In the genomic region with DNA sequence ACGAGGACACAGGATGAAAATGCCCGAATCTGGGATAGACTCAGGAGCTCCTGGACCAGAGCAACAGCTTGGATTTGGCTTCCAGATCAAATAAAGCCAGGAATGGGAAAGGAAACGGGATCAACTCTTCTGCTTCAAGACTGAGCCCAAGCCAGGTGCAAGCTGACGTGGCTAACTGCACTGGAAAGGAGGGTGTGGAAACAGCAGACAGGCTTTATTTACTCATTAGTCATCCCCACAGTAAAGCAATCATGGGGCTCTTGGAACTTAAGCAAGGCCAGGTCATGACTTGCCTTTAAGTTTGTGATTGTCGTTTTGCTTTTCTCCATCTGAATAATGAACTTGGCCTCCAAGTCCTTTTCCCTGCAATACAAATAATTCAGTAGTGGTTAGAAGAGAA, we compare ENCODE assay signal across 1 cellular context.
TF ChIP-seq lines count a peak whose summit lies in the region.

No MANE protein-coding gene starts in this region.

TF ChIP-seq in HepG2, 621 proteins besides CTCF, POLR2A, EP300 and RAD21 (continued from another document and continues in another):
- TF ChIP-seq, protein P1, sequence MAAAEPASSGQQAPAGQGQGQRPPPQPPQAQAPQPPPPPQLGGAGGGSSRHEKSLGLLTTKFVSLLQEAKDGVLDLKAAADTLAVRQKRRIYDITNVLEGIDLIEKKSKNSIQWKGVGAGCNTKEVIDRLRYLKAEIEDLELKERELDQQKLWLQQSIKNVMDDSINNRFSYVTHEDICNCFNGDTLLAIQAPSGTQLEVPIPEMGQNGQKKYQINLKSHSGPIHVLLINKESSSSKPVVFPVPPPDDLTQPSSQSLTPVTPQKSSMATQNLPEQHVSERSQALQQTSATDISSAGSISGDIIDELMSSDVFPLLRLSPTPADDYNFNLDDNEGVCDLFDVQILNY (CRISPR knock-in tag; conservative IDR thresholded peaks at IDR 0.05): no peak
- TF ChIP-seq ZNF235 (CRISPR knock-in tag; IDR thresholded peaks at IDR 0.05; ENCODE audit: borderline replicate concordance): no peak
- no peak for TF ChIP-seq IKZF1 (IDR thresholded peaks at IDR 0.05)
- TF ChIP-seq ZNF230 (CRISPR knock-in tag; IDR thresholded peaks at IDR 0.05): no peak
- TF ChIP-seq YEATS2 (CRISPR knock-in tag; IDR thresholded peaks at IDR 0.05; ENCODE audit: borderline replicate concordance): peak; percentile 43; the same call in 1 of the 2 replicates
- TF ChIP-seq SMAD9 (CRISPR knock-in tag; IDR thresholded peaks at IDR 0.05): no peak
- no peak for TF ChIP-seq EED (CRISPR knock-in tag; IDR thresholded peaks at IDR 0.05)
- no peak for TF ChIP-seq EZH2 (conservative IDR thresholded peaks at IDR 0.05; ENCODE audit: low read depth, low read length)
- TF ChIP-seq, protein P2, sequence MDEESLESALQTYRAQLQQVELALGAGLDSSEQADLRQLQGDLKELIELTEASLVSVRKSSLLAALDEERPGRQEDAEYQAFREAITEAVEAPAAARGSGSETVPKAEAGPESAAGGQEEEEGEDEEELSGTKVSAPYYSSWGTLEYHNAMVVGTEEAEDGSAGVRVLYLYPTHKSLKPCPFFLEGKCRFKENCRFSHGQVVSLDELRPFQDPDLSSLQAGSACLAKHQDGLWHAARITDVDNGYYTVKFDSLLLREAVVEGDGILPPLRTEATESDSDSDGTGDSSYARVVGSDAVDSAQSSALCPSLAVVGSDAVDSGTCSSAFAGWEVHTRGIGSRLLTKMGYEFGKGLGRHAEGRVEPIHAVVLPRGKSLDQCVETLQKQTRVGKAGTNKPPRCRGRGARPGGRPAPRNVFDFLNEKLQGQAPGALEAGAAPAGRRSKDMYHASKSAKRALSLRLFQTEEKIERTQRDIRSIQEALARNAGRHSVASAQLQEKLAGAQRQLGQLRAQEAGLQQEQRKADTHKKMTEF (CRISPR knock-in tag; IDR thresholded peaks at IDR 0.05): no peak; the same call in 1 of the 2 replicates
- no peak for TF ChIP-seq SRY (CRISPR knock-in tag; IDR thresholded peaks at IDR 0.05)
- TF ChIP-seq ZNF747 (CRISPR knock-in tag; IDR thresholded peaks at IDR 0.05; ENCODE audit: borderline replicate concordance): no peak
- TF ChIP-seq SIX1 (CRISPR knock-in tag; IDR thresholded peaks at IDR 0.05; ENCODE audit: borderline replicate concordance): no peak
- TF ChIP-seq, protein P3, sequence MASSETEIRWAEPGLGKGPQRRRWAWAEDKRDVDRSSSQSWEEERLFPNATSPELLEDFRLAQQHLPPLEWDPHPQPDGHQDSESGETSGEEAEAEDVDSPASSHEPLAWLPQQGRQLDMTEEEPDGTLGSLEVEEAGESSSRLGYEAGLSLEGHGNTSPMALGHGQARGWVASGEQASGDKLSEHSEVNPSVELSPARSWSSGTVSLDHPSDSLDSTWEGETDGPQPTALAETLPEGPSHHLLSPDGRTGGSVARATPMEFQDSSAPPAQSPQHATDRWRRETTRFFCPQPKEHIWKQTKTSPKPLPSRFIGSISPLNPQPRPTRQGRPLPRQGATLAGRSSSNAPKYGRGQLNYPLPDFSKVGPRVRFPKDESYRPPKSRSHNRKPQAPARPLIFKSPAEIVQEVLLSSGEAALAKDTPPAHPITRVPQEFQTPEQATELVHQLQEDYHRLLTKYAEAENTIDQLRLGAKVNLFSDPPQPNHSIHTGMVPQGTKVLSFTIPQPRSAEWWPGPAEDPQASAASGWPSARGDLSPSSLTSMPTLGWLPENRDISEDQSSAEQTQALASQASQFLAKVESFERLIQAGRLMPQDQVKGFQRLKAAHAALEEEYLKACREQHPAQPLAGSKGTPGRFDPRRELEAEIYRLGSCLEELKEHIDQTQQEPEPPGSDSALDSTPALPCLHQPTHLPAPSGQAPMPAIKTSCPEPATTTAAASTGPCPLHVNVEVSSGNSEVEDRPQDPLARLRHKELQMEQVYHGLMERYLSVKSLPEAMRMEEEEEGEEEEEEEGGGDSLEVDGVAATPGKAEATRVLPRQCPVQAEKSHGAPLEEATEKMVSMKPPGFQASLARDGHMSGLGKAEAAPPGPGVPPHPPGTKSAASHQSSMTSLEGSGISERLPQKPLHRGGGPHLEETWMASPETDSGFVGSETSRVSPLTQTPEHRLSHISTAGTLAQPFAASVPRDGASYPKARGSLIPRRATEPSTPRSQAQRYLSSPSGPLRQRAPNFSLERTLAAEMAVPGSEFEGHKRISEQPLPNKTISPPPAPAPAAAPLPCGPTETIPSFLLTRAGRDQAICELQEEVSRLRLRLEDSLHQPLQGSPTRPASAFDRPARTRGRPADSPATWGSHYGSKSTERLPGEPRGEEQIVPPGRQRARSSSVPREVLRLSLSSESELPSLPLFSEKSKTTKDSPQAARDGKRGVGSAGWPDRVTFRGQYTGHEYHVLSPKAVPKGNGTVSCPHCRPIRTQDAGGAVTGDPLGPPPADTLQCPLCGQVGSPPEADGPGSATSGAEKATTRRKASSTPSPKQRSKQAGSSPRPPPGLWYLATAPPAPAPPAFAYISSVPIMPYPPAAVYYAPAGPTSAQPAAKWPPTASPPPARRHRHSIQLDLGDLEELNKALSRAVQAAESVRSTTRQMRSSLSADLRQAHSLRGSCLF (CRISPR knock-in tag; IDR thresholded peaks at IDR 0.05; ENCODE audit: borderline replicate concordance): no peak
- TF ChIP-seq ZNF816 (CRISPR knock-in tag; IDR thresholded peaks at IDR 0.05; ENCODE audit: borderline replicate concordance): no peak
- no peak for TF ChIP-seq HMG20B (CRISPR knock-in tag; conservative IDR thresholded peaks at IDR 0.05)
- TF ChIP-seq ZNF251 (CRISPR knock-in tag; IDR thresholded peaks at IDR 0.05): no peak
- no peak for TF ChIP-seq KMT2B (CRISPR knock-in tag; IDR thresholded peaks at IDR 0.05)
- no peak for TF ChIP-seq AHR (CRISPR knock-in tag; IDR thresholded peaks at IDR 0.05)
- TF ChIP-seq STAT5B (CRISPR knock-in tag; IDR thresholded peaks at IDR 0.05): no peak
- TF ChIP-seq RNF2 (conservative IDR thresholded peaks at IDR 0.05; ENCODE audit: low read depth): no peak
- no peak for TF ChIP-seq NPAS2 (CRISPR knock-in tag; IDR thresholded peaks at IDR 0.05; ENCODE audit: borderline replicate concordance)
- no peak for TF ChIP-seq CCDC6 (CRISPR knock-in tag; IDR thresholded peaks at IDR 0.05)
- TF ChIP-seq, protein P4, sequence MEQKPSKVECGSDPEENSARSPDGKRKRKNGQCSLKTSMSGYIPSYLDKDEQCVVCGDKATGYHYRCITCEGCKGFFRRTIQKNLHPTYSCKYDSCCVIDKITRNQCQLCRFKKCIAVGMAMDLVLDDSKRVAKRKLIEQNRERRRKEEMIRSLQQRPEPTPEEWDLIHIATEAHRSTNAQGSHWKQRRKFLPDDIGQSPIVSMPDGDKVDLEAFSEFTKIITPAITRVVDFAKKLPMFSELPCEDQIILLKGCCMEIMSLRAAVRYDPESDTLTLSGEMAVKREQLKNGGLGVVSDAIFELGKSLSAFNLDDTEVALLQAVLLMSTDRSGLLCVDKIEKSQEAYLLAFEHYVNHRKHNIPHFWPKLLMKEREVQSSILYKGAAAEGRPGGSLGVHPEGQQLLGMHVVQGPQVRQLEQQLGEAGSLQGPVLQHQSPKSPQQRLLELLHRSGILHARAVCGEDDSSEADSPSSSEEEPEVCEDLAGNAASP (CRISPR knock-in tag; IDR thresholded peaks at IDR 0.05; ENCODE audit: borderline replicate concordance): 0 out of 2 replicates have a peak, but pooled peaks have one; percentile 16
- no peak for TF ChIP-seq CENPT (CRISPR knock-in tag; IDR thresholded peaks at IDR 0.05; ENCODE audit: low read depth)
- no peak for TF ChIP-seq ZNF44 (CRISPR knock-in tag; IDR thresholded peaks at IDR 0.05)
- TF ChIP-seq ZNF234 (CRISPR knock-in tag; conservative IDR thresholded peaks at IDR 0.05): no peak
- TF ChIP-seq, protein P5, sequence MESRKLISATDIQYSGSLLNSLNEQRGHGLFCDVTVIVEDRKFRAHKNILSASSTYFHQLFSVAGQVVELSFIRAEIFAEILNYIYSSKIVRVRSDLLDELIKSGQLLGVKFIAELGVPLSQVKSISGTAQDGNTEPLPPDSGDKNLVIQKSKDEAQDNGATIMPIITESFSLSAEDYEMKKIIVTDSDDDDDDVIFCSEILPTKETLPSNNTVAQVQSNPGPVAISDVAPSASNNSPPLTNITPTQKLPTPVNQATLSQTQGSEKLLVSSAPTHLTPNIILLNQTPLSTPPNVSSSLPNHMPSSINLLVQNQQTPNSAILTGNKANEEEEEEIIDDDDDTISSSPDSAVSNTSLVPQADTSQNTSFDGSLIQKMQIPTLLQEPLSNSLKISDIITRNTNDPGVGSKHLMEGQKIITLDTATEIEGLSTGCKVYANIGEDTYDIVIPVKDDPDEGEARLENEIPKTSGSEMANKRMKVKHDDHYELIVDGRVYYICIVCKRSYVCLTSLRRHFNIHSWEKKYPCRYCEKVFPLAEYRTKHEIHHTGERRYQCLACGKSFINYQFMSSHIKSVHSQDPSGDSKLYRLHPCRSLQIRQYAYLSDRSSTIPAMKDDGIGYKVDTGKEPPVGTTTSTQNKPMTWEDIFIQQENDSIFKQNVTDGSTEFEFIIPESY (CRISPR knock-in tag; IDR thresholded peaks at IDR 0.05): 0 out of 2 replicates have a peak, but pooled peaks have one; percentile 18
- TF ChIP-seq, protein P6, sequence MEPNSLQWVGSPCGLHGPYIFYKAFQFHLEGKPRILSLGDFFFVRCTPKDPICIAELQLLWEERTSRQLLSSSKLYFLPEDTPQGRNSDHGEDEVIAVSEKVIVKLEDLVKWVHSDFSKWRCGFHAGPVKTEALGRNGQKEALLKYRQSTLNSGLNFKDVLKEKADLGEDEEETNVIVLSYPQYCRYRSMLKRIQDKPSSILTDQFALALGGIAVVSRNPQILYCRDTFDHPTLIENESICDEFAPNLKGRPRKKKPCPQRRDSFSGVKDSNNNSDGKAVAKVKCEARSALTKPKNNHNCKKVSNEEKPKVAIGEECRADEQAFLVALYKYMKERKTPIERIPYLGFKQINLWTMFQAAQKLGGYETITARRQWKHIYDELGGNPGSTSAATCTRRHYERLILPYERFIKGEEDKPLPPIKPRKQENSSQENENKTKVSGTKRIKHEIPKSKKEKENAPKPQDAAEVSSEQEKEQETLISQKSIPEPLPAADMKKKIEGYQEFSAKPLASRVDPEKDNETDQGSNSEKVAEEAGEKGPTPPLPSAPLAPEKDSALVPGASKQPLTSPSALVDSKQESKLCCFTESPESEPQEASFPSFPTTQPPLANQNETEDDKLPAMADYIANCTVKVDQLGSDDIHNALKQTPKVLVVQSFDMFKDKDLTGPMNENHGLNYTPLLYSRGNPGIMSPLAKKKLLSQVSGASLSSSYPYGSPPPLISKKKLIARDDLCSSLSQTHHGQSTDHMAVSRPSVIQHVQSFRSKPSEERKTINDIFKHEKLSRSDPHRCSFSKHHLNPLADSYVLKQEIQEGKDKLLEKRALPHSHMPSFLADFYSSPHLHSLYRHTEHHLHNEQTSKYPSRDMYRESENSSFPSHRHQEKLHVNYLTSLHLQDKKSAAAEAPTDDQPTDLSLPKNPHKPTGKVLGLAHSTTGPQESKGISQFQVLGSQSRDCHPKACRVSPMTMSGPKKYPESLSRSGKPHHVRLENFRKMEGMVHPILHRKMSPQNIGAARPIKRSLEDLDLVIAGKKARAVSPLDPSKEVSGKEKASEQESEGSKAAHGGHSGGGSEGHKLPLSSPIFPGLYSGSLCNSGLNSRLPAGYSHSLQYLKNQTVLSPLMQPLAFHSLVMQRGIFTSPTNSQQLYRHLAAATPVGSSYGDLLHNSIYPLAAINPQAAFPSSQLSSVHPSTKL (CRISPR knock-in tag; IDR thresholded peaks at IDR 0.05): peak; percentile 87
- no peak for TF ChIP-seq ZNF841 (CRISPR knock-in tag; IDR thresholded peaks at IDR 0.05; ENCODE audit: borderline replicate concordance)
- TF ChIP-seq ZNF432 (CRISPR knock-in tag; IDR thresholded peaks at IDR 0.05; ENCODE audit: borderline replicate concordance): no peak
- TF ChIP-seq, protein P7, sequence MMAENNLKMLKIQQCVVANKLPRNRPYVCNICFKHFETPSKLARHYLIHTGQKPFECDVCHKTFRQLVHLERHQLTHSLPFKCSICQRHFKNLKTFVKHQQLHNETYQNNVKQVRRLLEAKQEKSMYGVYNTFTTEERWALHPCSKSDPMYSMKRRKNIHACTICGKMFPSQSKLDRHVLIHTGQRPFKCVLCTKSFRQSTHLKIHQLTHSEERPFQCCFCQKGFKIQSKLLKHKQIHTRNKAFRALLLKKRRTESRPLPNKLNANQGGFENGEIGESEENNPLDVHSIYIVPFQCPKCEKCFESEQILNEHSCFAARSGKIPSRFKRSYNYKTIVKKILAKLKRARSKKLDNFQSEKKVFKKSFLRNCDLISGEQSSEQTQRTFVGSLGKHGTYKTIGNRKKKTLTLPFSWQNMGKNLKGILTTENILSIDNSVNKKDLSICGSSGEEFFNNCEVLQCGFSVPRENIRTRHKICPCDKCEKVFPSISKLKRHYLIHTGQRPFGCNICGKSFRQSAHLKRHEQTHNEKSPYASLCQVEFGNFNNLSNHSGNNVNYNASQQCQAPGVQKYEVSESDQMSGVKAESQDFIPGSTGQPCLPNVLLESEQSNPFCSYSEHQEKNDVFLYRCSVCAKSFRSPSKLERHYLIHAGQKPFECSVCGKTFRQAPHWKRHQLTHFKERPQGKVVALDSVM (CRISPR knock-in tag; IDR thresholded peaks at IDR 0.05): no peak
- TF ChIP-seq ZFY (CRISPR knock-in tag; IDR thresholded peaks at IDR 0.05): no peak
- TF ChIP-seq, protein P8, sequence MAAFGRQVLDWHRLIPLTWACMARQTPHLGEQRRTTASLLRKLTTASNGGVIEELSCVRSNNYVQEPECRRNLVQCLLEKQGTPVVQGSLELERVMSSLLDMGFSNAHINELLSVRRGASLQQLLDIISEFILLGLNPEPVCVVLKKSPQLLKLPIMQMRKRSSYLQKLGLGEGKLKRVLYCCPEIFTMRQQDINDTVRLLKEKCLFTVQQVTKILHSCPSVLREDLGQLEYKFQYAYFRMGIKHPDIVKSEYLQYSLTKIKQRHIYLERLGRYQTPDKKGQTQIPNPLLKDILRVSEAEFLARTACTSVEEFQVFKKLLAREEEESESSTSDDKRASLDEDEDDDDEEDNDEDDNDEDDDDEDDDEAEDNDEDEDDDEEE (CRISPR knock-in tag; IDR thresholded peaks at IDR 0.05): no peak
- TF ChIP-seq, protein P9, sequence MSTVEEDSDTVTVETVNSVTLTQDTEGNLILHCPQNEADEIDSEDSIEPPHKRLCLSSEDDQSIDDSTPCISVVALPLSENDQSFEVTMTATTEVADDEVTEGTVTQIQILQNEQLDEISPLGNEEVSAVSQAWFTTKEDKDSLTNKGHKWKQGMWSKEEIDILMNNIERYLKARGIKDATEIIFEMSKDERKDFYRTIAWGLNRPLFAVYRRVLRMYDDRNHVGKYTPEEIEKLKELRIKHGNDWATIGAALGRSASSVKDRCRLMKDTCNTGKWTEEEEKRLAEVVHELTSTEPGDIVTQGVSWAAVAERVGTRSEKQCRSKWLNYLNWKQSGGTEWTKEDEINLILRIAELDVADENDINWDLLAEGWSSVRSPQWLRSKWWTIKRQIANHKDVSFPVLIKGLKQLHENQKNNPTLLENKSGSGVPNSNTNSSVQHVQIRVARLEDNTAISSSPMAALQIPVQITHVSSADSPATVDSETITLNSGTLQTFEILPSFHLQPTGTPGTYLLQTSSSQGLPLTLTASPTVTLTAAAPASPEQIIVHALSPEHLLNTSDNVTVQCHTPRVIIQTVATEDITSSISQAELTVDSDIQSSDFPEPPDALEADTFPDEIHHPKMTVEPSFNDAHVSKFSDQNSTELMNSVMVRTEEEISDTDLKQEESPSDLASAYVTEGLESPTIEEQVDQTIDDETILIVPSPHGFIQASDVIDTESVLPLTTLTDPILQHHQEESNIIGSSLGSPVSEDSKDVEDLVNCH (CRISPR knock-in tag; IDR thresholded peaks at IDR 0.05): no peak
- TF ChIP-seq GABPA (IDR thresholded peaks at IDR 0.05; ENCODE audit: low read depth, low read length): no peak
- no peak for TF ChIP-seq GABPA (CRISPR knock-in tag; IDR thresholded peaks at IDR 0.05; ENCODE audit: low read depth)
